In the genomic region with DNA sequence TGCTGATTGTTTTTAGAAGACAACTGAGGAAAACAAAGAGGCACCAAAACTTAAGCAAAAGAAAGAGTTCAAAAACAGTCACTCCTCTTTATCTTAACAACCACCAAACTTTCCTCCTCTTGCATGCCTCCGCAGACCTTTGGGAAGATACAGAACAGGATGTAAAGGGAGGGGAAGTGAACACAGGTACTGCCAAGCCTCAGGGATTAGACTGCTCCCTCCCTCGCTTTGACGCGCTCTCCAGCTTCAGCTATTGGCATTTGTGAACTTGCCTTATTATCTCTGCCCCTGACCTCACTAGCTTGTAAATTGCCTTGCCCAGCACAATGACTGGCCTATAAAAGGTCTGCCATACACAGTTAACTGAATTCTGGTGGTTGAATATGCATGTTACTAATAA, we compare ENCODE assay signal across 1 cellular context.
TF ChIP-seq lines count a peak whose summit lies in the region.

No MANE protein-coding gene starts in this region.

TF ChIP-seq in A549, 52 proteins besides CTCF, POLR2A, EP300 and RAD21 (continued from another document):
- TF ChIP-seq, protein P1, sequence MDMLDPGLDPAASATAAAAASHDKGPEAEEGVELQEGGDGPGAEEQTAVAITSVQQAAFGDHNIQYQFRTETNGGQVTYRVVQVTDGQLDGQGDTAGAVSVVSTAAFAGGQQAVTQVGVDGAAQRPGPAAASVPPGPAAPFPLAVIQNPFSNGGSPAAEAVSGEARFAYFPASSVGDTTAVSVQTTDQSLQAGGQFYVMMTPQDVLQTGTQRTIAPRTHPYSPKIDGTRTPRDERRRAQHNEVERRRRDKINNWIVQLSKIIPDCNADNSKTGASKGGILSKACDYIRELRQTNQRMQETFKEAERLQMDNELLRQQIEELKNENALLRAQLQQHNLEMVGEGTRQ (IDR thresholded peaks at IDR 0.05), result no peak
- TF ChIP-seq CEBPB (IDR thresholded peaks at IDR 0.05) (no peak), BHLHE40 (IDR thresholded peaks at IDR 0.05; ENCODE audit: low read depth, low read length) (no peak), CBX2 (IDR thresholded peaks at IDR 0.05; ENCODE audit: borderline replicate concordance, low read depth) (no peak), ZC3H11A (IDR thresholded peaks at IDR 0.05) (no peak), TFCP2L1 (CRISPR knock-in tag; IDR thresholded peaks at IDR 0.05) (no peak), CHD4 (IDR thresholded peaks at IDR 0.05; ENCODE audit: borderline replicate concordance) (no peak), ZNF302 (CRISPR knock-in tag; IDR thresholded peaks at IDR 0.05) (no peak)
- TF ChIP-seq, protein P2, sequence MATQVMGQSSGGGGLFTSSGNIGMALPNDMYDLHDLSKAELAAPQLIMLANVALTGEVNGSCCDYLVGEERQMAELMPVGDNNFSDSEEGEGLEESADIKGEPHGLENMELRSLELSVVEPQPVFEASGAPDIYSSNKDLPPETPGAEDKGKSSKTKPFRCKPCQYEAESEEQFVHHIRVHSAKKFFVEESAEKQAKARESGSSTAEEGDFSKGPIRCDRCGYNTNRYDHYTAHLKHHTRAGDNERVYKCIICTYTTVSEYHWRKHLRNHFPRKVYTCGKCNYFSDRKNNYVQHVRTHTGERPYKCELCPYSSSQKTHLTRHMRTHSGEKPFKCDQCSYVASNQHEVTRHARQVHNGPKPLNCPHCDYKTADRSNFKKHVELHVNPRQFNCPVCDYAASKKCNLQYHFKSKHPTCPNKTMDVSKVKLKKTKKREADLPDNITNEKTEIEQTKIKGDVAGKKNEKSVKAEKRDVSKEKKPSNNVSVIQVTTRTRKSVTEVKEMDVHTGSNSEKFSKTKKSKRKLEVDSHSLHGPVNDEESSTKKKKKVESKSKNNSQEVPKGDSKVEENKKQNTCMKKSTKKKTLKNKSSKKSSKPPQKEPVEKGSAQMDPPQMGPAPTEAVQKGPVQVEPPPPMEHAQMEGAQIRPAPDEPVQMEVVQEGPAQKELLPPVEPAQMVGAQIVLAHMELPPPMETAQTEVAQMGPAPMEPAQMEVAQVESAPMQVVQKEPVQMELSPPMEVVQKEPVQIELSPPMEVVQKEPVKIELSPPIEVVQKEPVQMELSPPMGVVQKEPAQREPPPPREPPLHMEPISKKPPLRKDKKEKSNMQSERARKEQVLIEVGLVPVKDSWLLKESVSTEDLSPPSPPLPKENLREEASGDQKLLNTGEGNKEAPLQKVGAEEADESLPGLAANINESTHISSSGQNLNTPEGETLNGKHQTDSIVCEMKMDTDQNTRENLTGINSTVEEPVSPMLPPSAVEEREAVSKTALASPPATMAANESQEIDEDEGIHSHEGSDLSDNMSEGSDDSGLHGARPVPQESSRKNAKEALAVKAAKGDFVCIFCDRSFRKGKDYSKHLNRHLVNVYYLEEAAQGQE (IDR thresholded peaks at IDR 0.05), result no peak
